Comparison of ENCODE assay signal across 11 cellular contexts in the genomic region with DNA sequence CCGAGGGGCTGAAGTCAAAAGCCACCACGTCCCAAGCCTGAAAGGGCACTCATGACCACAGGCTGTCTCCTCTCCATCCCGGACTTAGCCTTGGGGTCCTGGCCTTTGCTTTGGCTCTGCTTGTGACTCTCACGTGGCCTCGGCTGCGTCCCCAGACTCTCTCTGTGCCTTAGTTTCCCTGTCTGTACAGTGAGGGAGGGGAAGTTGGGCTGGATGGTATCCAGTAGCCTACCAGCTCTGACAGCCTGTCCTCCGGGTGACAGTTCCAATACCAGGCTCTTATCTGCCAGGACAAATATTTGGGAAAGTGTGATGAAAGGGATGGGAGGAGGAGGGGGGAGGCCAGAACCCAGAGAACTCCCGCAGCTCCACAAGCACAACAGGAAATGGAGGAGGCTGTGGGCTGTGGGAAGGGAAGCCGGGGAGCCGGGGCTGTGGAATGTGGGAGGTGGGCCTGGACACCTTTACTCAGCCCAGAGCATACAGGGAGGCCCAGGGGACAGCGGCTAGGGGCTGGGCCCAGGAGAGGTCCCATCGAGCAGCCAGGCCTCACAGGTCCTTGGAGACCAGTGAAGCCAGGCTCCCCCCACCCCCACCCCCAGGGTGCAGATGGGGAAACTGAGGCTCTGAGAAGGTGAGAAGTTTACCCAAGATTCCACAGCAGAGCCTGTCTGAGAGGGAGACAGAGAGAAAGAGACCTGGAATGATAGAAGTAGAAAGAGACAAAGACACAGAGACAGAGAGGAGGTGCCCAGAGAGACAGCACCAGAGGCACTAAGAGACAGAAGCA. TPM values are rescaled to one million over a fixed set of nuclear protein-coding genes. Genes with fewer than 3 reads are reported as not detected.
DNase-seq lines count a peak whose midpoint lies in the region; ATAC-seq, FAIRE-seq and TF ChIP-seq lines count a peak whose summit lies in the region.
"Had no signal": no experiment of that assay in that cellular context is flagged by ENCODE, and none has a peak within 500 bp of the region (broad histone marks: within the 10 kb centered on the region; RNA-seq: fewer than 3 reads in every experiment).

No MANE protein-coding gene starts in this region.

- no peaks in the 10 kb centered on the region for H4K20me1 ChIP-seq in HepG2 (ENCODE audit: insufficient read depth, low read length)

- H3K79me2 ChIP-seq in HepG2 (ENCODE audit: insufficient read depth, low read length) = peaks cover 2% of the 10 kb centered on the region

- ATAC-seq in HepG2 (peak; percentile 92), GM19397 (IDR thresholded peaks at IDR 0.05; ENCODE audit: unreplicated experiment) (no peak)

- peak overlapping the region; percentile 85 for H3K9ac ChIP-seq in HepG2 (ENCODE audit: insufficient read depth, low read depth, low read length)

- H3K27me3 ChIP-seq in HepG2 (ENCODE audit: control insufficient read depth in 1 of 2, insufficient read depth in 2 of 2, low read length in 2 of 2) (no peaks in the 10 kb centered on the region), suprapubic skin (no peaks in the 10 kb centered on the region)

- TF ChIP-seq CTCF in HepG2 (CRISPR knock-in tag; IDR thresholded peaks at IDR 0.05) (no peak; the same call in 1 of the 2 replicates), suprapubic skin (IDR thresholded peaks at IDR 0.05) (no peak)

- H3K9me3 ChIP-seq in HepG2 (ENCODE audit: low read length) = no peaks in the 10 kb centered on the region
- no peaks in the 10 kb centered on the region for H3K9me3 ChIP-seq in suprapubic skin

- TF ChIP-seq POLR2A in HepG2 (IDR thresholded peaks at IDR 0.05; ENCODE audit: insufficient read depth in 1 of 2, low read depth in 2 of 2, low read length in 2 of 2) (peak in 1 of 2 experiments; percentile 65; a peak in 2 of 4 replicates), suprapubic skin (IDR thresholded peaks at IDR 0.05) (no peak)

- BruUV-seq in HepG2 (replicated peaks; lab: Mats Ljungman, UMichigan) = no TSS peak

- H3K4me3 ChIP-seq in HepG2 (replicated peaks in 1 of 3; ENCODE audit: insufficient read depth in 1 of 3, low read depth in 2 of 3, low read length in 3 of 3) (peak overlapping the region; percentile 48 to 76 (median 64)), suprapubic skin (no peak overlapping the region)

- TF ChIP-seq EP300 in HepG2 (IDR thresholded peaks at IDR 0.05; ENCODE audit: low read depth in 2 of 2, low read length in 2 of 2) (peak; percentile 18 to 93; a peak in 3 of 4 replicates), HepG2 (CRISPR knock-in tag; IDR thresholded peaks at IDR 0.05; ENCODE audit: borderline replicate concordance) (peak; percentile 96), suprapubic skin (IDR thresholded peaks at IDR 0.05) (no peak)

- no peak overlapping the region for H2AFZ ChIP-seq in HepG2 (ENCODE audit: low read length)

- WGBS in HepG2 (ENCODE audit: low lambda C conversion rate) = 2% methylated on average over 8 of the region's 12 CpGs
- WGBS in suprapubic skin = 64% methylated on average over 11 of the region's 12 CpGs

- TF ChIP-seq RAD21 in HepG2 (CRISPR knock-in tag; IDR thresholded peaks at IDR 0.05) = peak; percentile 33; the same call in 1 of the 2 replicates

- peak; percentile 98 for FAIRE-seq in HepG2 (lab: Jason Lieb, UNC)
- FAIRE-seq: G401.6 had no signal

- H3K36me3 ChIP-seq in HepG2 (replicated peaks in 1 of 2; ENCODE audit: control insufficient read depth in 1 of 2, insufficient read depth in 2 of 2, low read length in 2 of 2) (no peaks in the 10 kb centered on the region), suprapubic skin (no peaks in the 10 kb centered on the region)

- peak; percentile 68 for DNase-seq in HT1080 (ENCODE audit: low read depth)
- DNase-seq in HepG2 (ENCODE audit: low spot score) = peak; percentile 97
- DNase-seq in suprapubic skin (ENCODE audit: low spot score in 2 of 2) = no peak
- no peak for DNase-seq in cerebellar nuclear complex (lab: John Stamatoyannopoulos, UW)
- no peak for DNase-seq in GOT3 (lab: John Stamatoyannopoulos, UW)
- no peak for DNase-seq in ureter (ENCODE audit: low spot score)
- DNase-seq: effector CD4-positive, alpha-beta T cell; NCI-H1417 treated with DMSO at 0.1 percent for 48 hours had no signal

- in situ Hi-C loops in HepG2 (cut with HindIII; ENCODE audit: extremely low pct_ligation_motif_present, low pct_unique_long_range_greater_than_20kb) = no loop called here

- CTCF ChIA-PET in HepG2 (lab: Yijun Ruan, JAX; ENCODE audit: low intra/inter-chr PET ratio, low total read pairs) = no interaction called here

- H3K27ac ChIP-seq in cingulate gyrus (ENCODE audit: low read depth, low read length) (peak overlapping the region; percentile 79), HepG2 (ENCODE audit: extremely low read length, insufficient read depth, low read length) (peak overlapping the region; percentile 91), suprapubic skin (peak overlapping the region; percentile 80)

- H3K4me2 ChIP-seq in HepG2 (ENCODE audit: low read depth, low read length) = peak overlapping the region; percentile 100

- POLR2A ChIA-PET in HepG2 (lab: Yijun Ruan, JAX) = interaction anchor here (0.7 to 3.6 kb wide), 11 partner anchors 8 to 275 kb away, joined by 3 to 31 read pairs (median 4); partner anchors contain the start of genes CD74 and PDGFRB

- H3K4me1 ChIP-seq in HepG2 (ENCODE audit: insufficient read depth, low read length) (peaks cover 83% of the 10 kb centered on the region), suprapubic skin (peaks cover 65% of the 10 kb centered on the region)

- intact Hi-C loops in HepG2 (cut with micrococcal nuclease; ENCODE audit: unreplicated experiment) = loop anchor here (1.0 to 5.0 kb wide), 2 partner anchors 36 to 220 kb away; partner anchors contain the start of gene TCOF1

RNA-seq across cellular contexts. Expression of gene PDGFRB, which starts 18.3 kb away (rescaled TPM):
- total RNA-seq in HT1080 (2014; rRNA removed; shearing (Covaris generic)) = 2.2 and 5.4 TPM in 2 replicates
- polyA plus RNA-seq in HT1080 (2015; cell fraction: cytosol; rRNA removed) = 3.0 and 4.2 TPM in 2 replicates
- polyA plus RNA-seq in HT1080 (2015; cell fraction: nucleus; rRNA removed) = 11.6 and 12.4 TPM in 2 replicates
- 1.5 and 4.0 TPM in 2 replicates for total RNA-seq in HepG2 (2016; rRNA removed; fragmentation: Illumina TruSeq; extraction: Trizol)
- 1.3 and 1.5 TPM in 2 replicates for total RNA-seq in HepG2 (2016; cell fraction: cytosol; rRNA removed; fragmentation: Illumina TruSeq; extraction: Trizol; ENCODE audit: low read depth)
- 2.3 and 5.0 TPM in 2 replicates for total RNA-seq in HepG2 (2016; cell fraction: insoluble cytoplasmic fraction; rRNA removed; fragmentation: Illumina TruSeq; extraction: Trizol)
- total RNA-seq in HepG2 (2016; cell fraction: membrane; rRNA removed; fragmentation: Illumina TruSeq; extraction: Trizol) = 2.2 and 3.9 TPM in 2 replicates
- 3.0 and 4.6 TPM in 2 replicates for total RNA-seq in HepG2 (2016; cell fraction: nucleus; rRNA removed; fragmentation: Illumina TruSeq; extraction: Trizol)
- 15.3 and 21.0 TPM in 2 replicates for polyA plus RNA-seq in HepG2 (2011; rRNA removed)
- 8.7 and 14.4 TPM in 2 replicates for polyA plus RNA-seq in HepG2 (2011; cell fraction: cytosol; rRNA removed)
- polyA plus RNA-seq in HepG2 (2011; cell fraction: nucleus; rRNA removed) = 26.2 and 40.5 TPM in 2 replicates
- 6.3 and 14.3 TPM in 2 replicates for polyA plus RNA-seq in HepG2 (2012)
- 0.71 and 1.4 TPM in 2 replicates for polyA plus RNA-seq in HepG2 (2016; cell fraction: cytosol; fragmentation: Illumina TruSeq; extraction: Trizol; ENCODE audit: low read depth)
- 1.6 TPM in 2 replicates for polyA plus RNA-seq in HepG2 (2016; cell fraction: insoluble cytoplasmic fraction; fragmentation: Illumina TruSeq; extraction: Trizol; ENCODE audit: low read depth)
- 1.5 and 1.7 TPM in 2 replicates for polyA plus RNA-seq in HepG2 (2016; cell fraction: membrane; fragmentation: Illumina TruSeq; extraction: Trizol; ENCODE audit: low read depth)
- 3.9 TPM in 2 replicates for polyA plus RNA-seq in HepG2 (2016; cell fraction: nucleus; fragmentation: Illumina TruSeq; extraction: Trizol; ENCODE audit: insufficient read depth, low read depth)
- 9.0 and 60.1 TPM in 2 replicates for polyA minus RNA-seq in HepG2 (2011; rRNA and poly(A)+ RNA removed; ENCODE audit: low replicate concordance)
- 6.6 and 10.6 TPM in 2 replicates for polyA minus RNA-seq in HepG2 (2011; cell fraction: cytosol; rRNA and poly(A)+ RNA removed)
- polyA minus RNA-seq in HepG2 (2011; cell fraction: nucleus; rRNA and poly(A)+ RNA removed) = 24.5 and 47.1 TPM in 2 replicates
- total RNA-seq in suprapubic skin = 10 to 100 TPM; 23.8 to 51.4 (median 43.9) TPM
- 108 TPM for total RNA-seq in ureter

RNA-seq across cellular contexts. Expression of gene CDX1, which starts 29.2 kb away (rescaled TPM):
- total RNA-seq in HT1080 (2014; rRNA removed; shearing (Covaris generic)) = not detected in 2 replicates
- polyA plus RNA-seq in HT1080 (2015; cell fraction: cytosol; rRNA removed) = not detected in 2 replicates
- not detected in 2 replicates for polyA plus RNA-seq in HT1080 (2015; cell fraction: nucleus; rRNA removed)
- total RNA-seq in HepG2 (2016; rRNA removed; fragmentation: Illumina TruSeq; extraction: Trizol) = not detected in 2 replicates
- total RNA-seq in HepG2 (2016; cell fraction: cytosol; rRNA removed; fragmentation: Illumina TruSeq; extraction: Trizol; ENCODE audit: low read depth) = not detected in 2 replicates
- total RNA-seq in HepG2 (2016; cell fraction: insoluble cytoplasmic fraction; rRNA removed; fragmentation: Illumina TruSeq; extraction: Trizol) = not detected in 2 replicates
- not detected in 2 replicates for total RNA-seq in HepG2 (2016; cell fraction: membrane; rRNA removed; fragmentation: Illumina TruSeq; extraction: Trizol)
- not detected in 2 replicates for total RNA-seq in HepG2 (2016; cell fraction: nucleus; rRNA removed; fragmentation: Illumina TruSeq; extraction: Trizol)
- polyA plus RNA-seq in HepG2 (2011; rRNA removed) = 0.05 TPM in 1 of 2 replicates, not detected in the other
- polyA plus RNA-seq in HepG2 (2011; cell fraction: cytosol; rRNA removed) = not detected in 2 replicates
- polyA plus RNA-seq in HepG2 (2011; cell fraction: nucleus; rRNA removed) = not detected in 2 replicates
- polyA plus RNA-seq in HepG2 (2012) = not detected in 2 replicates
- polyA plus RNA-seq in HepG2 (2016; cell fraction: cytosol; fragmentation: Illumina TruSeq; extraction: Trizol; ENCODE audit: low read depth) = not detected in 2 replicates
- polyA plus RNA-seq in HepG2 (2016; cell fraction: insoluble cytoplasmic fraction; fragmentation: Illumina TruSeq; extraction: Trizol; ENCODE audit: low read depth) = not detected in 2 replicates
- not detected in 2 replicates for polyA plus RNA-seq in HepG2 (2016; cell fraction: membrane; fragmentation: Illumina TruSeq; extraction: Trizol; ENCODE audit: low read depth)
- polyA plus RNA-seq in HepG2 (2016; cell fraction: nucleus; fragmentation: Illumina TruSeq; extraction: Trizol; ENCODE audit: insufficient read depth, low read depth) = not detected in 2 replicates
- not detected in 2 replicates for polyA minus RNA-seq in HepG2 (2011; rRNA and poly(A)+ RNA removed; ENCODE audit: low replicate concordance)
- not detected in 2 replicates for polyA minus RNA-seq in HepG2 (2011; cell fraction: cytosol; rRNA and poly(A)+ RNA removed)
- polyA minus RNA-seq in HepG2 (2011; cell fraction: nucleus; rRNA and poly(A)+ RNA removed) = not detected in 2 replicates
- under 1 TPM in 2 of 4 donors, not detected in 2; 0.26 to 0.76 TPM for total RNA-seq in suprapubic skin
- total RNA-seq in ureter = not detected

RNA-seq across cellular contexts. Expression of gene CSF1R, which starts 51.0 kb away (rescaled TPM):
- total RNA-seq in HT1080 (2014; rRNA removed; shearing (Covaris generic)) = 2.3 and 3.9 TPM in 2 replicates
- 6.5 and 6.9 TPM in 2 replicates for polyA plus RNA-seq in HT1080 (2015; cell fraction: cytosol; rRNA removed)
- polyA plus RNA-seq in HT1080 (2015; cell fraction: nucleus; rRNA removed) = 4.9 and 6.3 TPM in 2 replicates
- total RNA-seq in HepG2 (2016; rRNA removed; fragmentation: Illumina TruSeq; extraction: Trizol) (not detected in 2 replicates), suprapubic skin (10 to 100 TPM in 3 of 4 donors, 1 to 10 TPM in 1; 9.9 to 39.7 (median 19.7) TPM), ureter (16.9 TPM)
- total RNA-seq in HepG2 (2016; cell fraction: cytosol; rRNA removed; fragmentation: Illumina TruSeq; extraction: Trizol; ENCODE audit: low read depth) = not detected in 2 replicates
- not detected in 2 replicates for total RNA-seq in HepG2 (2016; cell fraction: insoluble cytoplasmic fraction; rRNA removed; fragmentation: Illumina TruSeq; extraction: Trizol)
- not detected in 2 replicates for total RNA-seq in HepG2 (2016; cell fraction: membrane; rRNA removed; fragmentation: Illumina TruSeq; extraction: Trizol)
- total RNA-seq in HepG2 (2016; cell fraction: nucleus; rRNA removed; fragmentation: Illumina TruSeq; extraction: Trizol) = not detected in 2 replicates
- 0.01 TPM in 1 of 2 replicates, not detected in the other for polyA plus RNA-seq in HepG2 (2011; rRNA removed)
- polyA plus RNA-seq in HepG2 (2011; cell fraction: cytosol; rRNA removed) = 0.01 TPM in 1 of 2 replicates, not detected in the other
- polyA plus RNA-seq in HepG2 (2011; cell fraction: nucleus; rRNA removed) = 0.03 TPM in 1 of 2 replicates, not detected in the other
- 0.07 TPM in 1 of 2 replicates, not detected in the other for polyA plus RNA-seq in HepG2 (2012)
- polyA plus RNA-seq in HepG2 (2016; cell fraction: cytosol; fragmentation: Illumina TruSeq; extraction: Trizol; ENCODE audit: low read depth) = not detected in 2 replicates
- polyA plus RNA-seq in HepG2 (2016; cell fraction: insoluble cytoplasmic fraction; fragmentation: Illumina TruSeq; extraction: Trizol; ENCODE audit: low read depth) = not detected in 2 replicates
- polyA plus RNA-seq in HepG2 (2016; cell fraction: membrane; fragmentation: Illumina TruSeq; extraction: Trizol; ENCODE audit: low read depth) = not detected in 2 replicates
- not detected in 2 replicates for polyA plus RNA-seq in HepG2 (2016; cell fraction: nucleus; fragmentation: Illumina TruSeq; extraction: Trizol; ENCODE audit: insufficient read depth, low read depth)
- 0.58 TPM in 1 of 2 replicates, not detected in the other for polyA minus RNA-seq in HepG2 (2011; rRNA and poly(A)+ RNA removed; ENCODE audit: low replicate concordance)
- not detected in 2 replicates for polyA minus RNA-seq in HepG2 (2011; cell fraction: cytosol; rRNA and poly(A)+ RNA removed)
- not detected in 2 replicates for polyA minus RNA-seq in HepG2 (2011; cell fraction: nucleus; rRNA and poly(A)+ RNA removed)

RNA-seq across cellular contexts. Expression of gene SLC6A7, which starts 52.5 kb away (rescaled TPM):
- 0.03 TPM in 1 of 2 replicates, not detected in the other for total RNA-seq in HT1080 (2014; rRNA removed; shearing (Covaris generic))
- 0.02 and 0.03 TPM in 2 replicates for polyA plus RNA-seq in HT1080 (2015; cell fraction: cytosol; rRNA removed)
- polyA plus RNA-seq in HT1080 (2015; cell fraction: nucleus; rRNA removed) = 0.10 and 0.11 TPM in 2 replicates
- total RNA-seq in HepG2 (2016; rRNA removed; fragmentation: Illumina TruSeq; extraction: Trizol) (not detected in 2 replicates), suprapubic skin (not detected), ureter (0.10 TPM)
- total RNA-seq in HepG2 (2016; cell fraction: cytosol; rRNA removed; fragmentation: Illumina TruSeq; extraction: Trizol; ENCODE audit: low read depth) = not detected in 2 replicates
- total RNA-seq in HepG2 (2016; cell fraction: insoluble cytoplasmic fraction; rRNA removed; fragmentation: Illumina TruSeq; extraction: Trizol) = not detected in 2 replicates
- not detected in 2 replicates for total RNA-seq in HepG2 (2016; cell fraction: membrane; rRNA removed; fragmentation: Illumina TruSeq; extraction: Trizol)
- not detected in 2 replicates for total RNA-seq in HepG2 (2016; cell fraction: nucleus; rRNA removed; fragmentation: Illumina TruSeq; extraction: Trizol)
- not detected in 2 replicates for polyA plus RNA-seq in HepG2 (2011; rRNA removed)
- polyA plus RNA-seq in HepG2 (2011; cell fraction: cytosol; rRNA removed) = not detected in 2 replicates
- polyA plus RNA-seq in HepG2 (2011; cell fraction: nucleus; rRNA removed) = not detected in 2 replicates
- not detected in 2 replicates for polyA plus RNA-seq in HepG2 (2012)
- not detected in 2 replicates for polyA plus RNA-seq in HepG2 (2016; cell fraction: cytosol; fragmentation: Illumina TruSeq; extraction: Trizol; ENCODE audit: low read depth)
- not detected in 2 replicates for polyA plus RNA-seq in HepG2 (2016; cell fraction: insoluble cytoplasmic fraction; fragmentation: Illumina TruSeq; extraction: Trizol; ENCODE audit: low read depth)
- polyA plus RNA-seq in HepG2 (2016; cell fraction: membrane; fragmentation: Illumina TruSeq; extraction: Trizol; ENCODE audit: low read depth) = not detected in 2 replicates
- polyA plus RNA-seq in HepG2 (2016; cell fraction: nucleus; fragmentation: Illumina TruSeq; extraction: Trizol; ENCODE audit: insufficient read depth, low read depth) = not detected in 2 replicates
- polyA minus RNA-seq in HepG2 (2011; rRNA and poly(A)+ RNA removed; ENCODE audit: low replicate concordance) = 0.72 TPM in 1 of 2 replicates, not detected in the other
- polyA minus RNA-seq in HepG2 (2011; cell fraction: cytosol; rRNA and poly(A)+ RNA removed) = not detected in 2 replicates
- not detected in 2 replicates for polyA minus RNA-seq in HepG2 (2011; cell fraction: nucleus; rRNA and poly(A)+ RNA removed)

Comparison
In these comparisons a context has a peak if more than half of its experiments do, and no peak if none do; other contexts are left out.
1. DNase-seq: peak in HT1080 (single experiment) and HepG2 (single experiment); none in suprapubic skin (0 of 2), cerebellar nuclear complex (0 of 2), GOT3 (single experiment) and ureter (single experiment).
2. Peak in every context shown above with its lines, with median percentiles within 50 percentile points of each other: H3K27ac ChIP-seq.